11 cellular contexts compared by ENCODE assay signal in the genomic region with DNA sequence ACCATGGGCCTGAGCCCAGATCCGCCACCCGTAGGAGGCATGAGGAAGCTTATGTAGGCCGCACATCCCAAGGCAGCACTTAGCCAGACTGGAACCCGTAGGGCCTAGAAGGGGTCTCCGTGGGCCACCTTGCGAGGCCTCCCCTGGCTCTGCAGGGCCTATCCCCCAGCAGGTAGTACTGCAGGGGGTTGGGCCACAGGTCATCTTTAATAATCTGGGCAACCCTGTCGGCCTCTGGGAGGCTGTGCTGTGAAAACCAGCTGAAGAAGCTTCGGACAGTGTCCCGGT. TPM values are rescaled to one million over a fixed set of nuclear protein-coding genes. Genes with fewer than 3 reads are reported as not detected.
DNase-seq lines count a peak whose midpoint lies in the region; ATAC-seq lines count a peak whose summit lies in the region.
"Had no signal": no experiment of that assay in that cellular context is flagged by ENCODE, and none has a peak within 500 bp of the region (broad histone marks: within the 10 kb centered on the region; RNA-seq: fewer than 3 reads in every experiment).

No MANE protein-coding gene starts in this region.

- H3K9me3 Mint-ChIP-seq in activated T-cell treated with anti-CD3 and anti-CD28 coated beads, Interleukin-2, amount 50 U/mL, for 4 hours = no peaks in the 10 kb centered on the region
- H3K9me3 Mint-ChIP-seq in activated naive CD8-positive, alpha-beta T cell treated with anti-CD3 and anti-CD28 coated beads, Interleukin-2, amount 50 U/mL, for 24 hours = no peaks in the 10 kb centered on the region

- peaks cover 23% of the 10 kb centered on the region for H3K4me1 ChIP-seq in mesenchymal stem cell (ENCODE audit: control insufficient read depth, insufficient read depth, low read depth, low read length)
- H3K4me1 ChIP-seq in subcutaneous abdominal adipose tissue (ENCODE audit: control insufficient read depth in 5 of 5, insufficient read depth in 5 of 5, low read length in 5 of 5) = peaks cover 3 to 25% (median 17%) of the 10 kb centered on the region in 5 donors

- peak overlapping the region; percentile 83 for H3K27ac Mint-ChIP-seq in activated naive CD8-positive, alpha-beta T cell treated with anti-CD3 and anti-CD28 coated beads, Interleukin-2, amount 50 U/mL, for 24 hours

- H3K14ac ChIP-seq in mesenchymal stem cell (ENCODE audit: low read length in 2 of 2) = peak overlapping the region in 1 of 2 experiments; percentile 91

- no peaks in the 10 kb centered on the region for H3K27me3 Mint-ChIP-seq in activated T-cell treated with anti-CD3 and anti-CD28 coated beads, Interleukin-2, amount 50 U/mL, for 4 hours (ENCODE audit: low read depth)
- H3K27me3 Mint-ChIP-seq in activated naive CD8-positive, alpha-beta T cell treated with anti-CD3 and anti-CD28 coated beads, Interleukin-2, amount 50 U/mL, for 24 hours = no peaks in the 10 kb centered on the region

- no peak overlapping the region for H3K23ac ChIP-seq in mesenchymal stem cell (ENCODE audit: low read length in 2 of 2)

- no peak overlapping the region for H2BK5ac ChIP-seq in mesenchymal stem cell (ENCODE audit: low read depth, low read length, poor library complexity, severe bottlenecking)

- no peak overlapping the region for H2AFZ ChIP-seq in mesenchymal stem cell (ENCODE audit: low read depth, low read length)

- H3K4me3 ChIP-seq in mesenchymal stem cell (ENCODE audit: insufficient read depth in 1 of 2, low read depth in 1 of 2, low read length in 2 of 2) (peak overlapping the region in 1 of 2 experiments; percentile 75), subcutaneous abdominal adipose tissue (ENCODE audit: low read depth in 1 of 5, low read length in 5 of 5) (peak overlapping the region in 3 of 5 donors; percentile 70 to 73 (median 71))

- H2BK12ac ChIP-seq in mesenchymal stem cell (ENCODE audit: low read length in 2 of 2) = no peak overlapping the region

- H3K27me3 ChIP-seq in mesenchymal stem cell (ENCODE audit: control insufficient read depth in 1 of 2, insufficient read depth in 1 of 2, low read length in 2 of 2) (no peaks in the 10 kb centered on the region), subcutaneous abdominal adipose tissue (ENCODE audit: control insufficient read depth in 5 of 5, insufficient read depth in 4 of 5, low read length in 5 of 5) (no peaks in the 10 kb centered on the region)

- H3K27ac ChIP-seq in mesenchymal stem cell (ENCODE audit: low read length, poor library complexity, severe bottlenecking) (no peak overlapping the region), subcutaneous abdominal adipose tissue (ENCODE audit: low read depth, low read length) (no peak overlapping the region)

- H3K4me1 Mint-ChIP-seq in activated T-cell treated with anti-CD3 and anti-CD28 coated beads, Interleukin-2, amount 50 U/mL, for 4 hours (ENCODE audit: low read depth) = peaks cover 31% of the 10 kb centered on the region
- H3K4me1 Mint-ChIP-seq in activated naive CD8-positive, alpha-beta T cell treated with anti-CD3 and anti-CD28 coated beads, Interleukin-2, amount 50 U/mL, for 24 hours = peaks cover 51% of the 10 kb centered on the region

- H3K79me1 ChIP-seq in mesenchymal stem cell (replicated peaks; ENCODE audit: low read length, poor library complexity, severe bottlenecking) = peaks cover 25% of the 10 kb centered on the region

- H3K9ac ChIP-seq in mesenchymal stem cell (ENCODE audit: low read length) = peak overlapping the region; percentile 94
- peak overlapping the region in 2 of 5 donors; percentile 72 to 92 for H3K9ac ChIP-seq in subcutaneous abdominal adipose tissue (ENCODE audit: low read length in 5 of 5)

- 98% methylated on average over 9 of the region's 9 CpGs for WGBS in mesenchymal stem cell

- H3K4ac ChIP-seq in mesenchymal stem cell (ENCODE audit: low read depth in 1 of 2, low read length in 2 of 2) = no peak overlapping the region

- no peaks in the 10 kb centered on the region for H3K9me3 ChIP-seq in mesenchymal stem cell (ENCODE audit: control insufficient read depth, low read length)
- no peaks in the 10 kb centered on the region for H3K9me3 ChIP-seq in subcutaneous abdominal adipose tissue (ENCODE audit: control insufficient read depth in 5 of 5, low read length in 5 of 5)

- H3K36me3 ChIP-seq in mesenchymal stem cell (ENCODE audit: control insufficient read depth in 1 of 2, insufficient read depth in 2 of 2, low read depth in 1 of 2, low read length in 2 of 2) (peaks cover 0 to 22% of the 10 kb centered on the region in 2 experiments), subcutaneous abdominal adipose tissue (ENCODE audit: control insufficient read depth in 5 of 5, insufficient read depth in 5 of 5, low read length in 5 of 5) (no peaks in the 10 kb centered on the region)

- H3K18ac ChIP-seq in mesenchymal stem cell (ENCODE audit: low read depth in 1 of 2, low read length in 2 of 2) = peak overlapping the region in 1 of 2 experiments; percentile 58

- peak overlapping the region; percentile 77 for H3K4me3 Mint-ChIP-seq in activated T-cell treated with anti-CD3 and anti-CD28 coated beads, Interleukin-2, amount 50 U/mL, for 4 hours
- H3K4me3 Mint-ChIP-seq in activated naive CD8-positive, alpha-beta T cell treated with anti-CD3 and anti-CD28 coated beads, Interleukin-2, amount 50 U/mL, for 24 hours = peak overlapping the region; percentile 75

- ATAC-seq in activated T-cell treated with anti-CD3 and anti-CD28 coated beads, Interleukin-2, amount 50 U/mL, for 4 hours = no peak
- no peak for ATAC-seq in activated naive CD8-positive, alpha-beta T cell treated with anti-CD3 and anti-CD28 coated beads, Interleukin-2, amount 50 U/mL, for 24 hours
- no peak for ATAC-seq in HG02798 (IDR thresholded peaks at IDR 0.05; ENCODE audit: poor library complexity, unreplicated experiment)

- H2AK5ac ChIP-seq in mesenchymal stem cell (ENCODE audit: low read length, severe bottlenecking) = peak overlapping the region; percentile 17

- no peak overlapping the region for H2BK120ac ChIP-seq in mesenchymal stem cell (ENCODE audit: low read depth, low read length)

- no peak overlapping the region for H3K4me2 ChIP-seq in mesenchymal stem cell (ENCODE audit: low read length, poor library complexity, severe bottlenecking)

- no peak overlapping the region for H4K91ac ChIP-seq in mesenchymal stem cell (ENCODE audit: low read length)

- no peak for DNase-seq in activated T-cell treated with anti-CD3 and anti-CD28 coated beads, Interleukin-2, amount 50 U/mL, for 4 hours
- no peak for DNase-seq in activated T-cell treated with anti-CD3 and anti-CD28 coated beads, Interleukin-2, amount 50 U/mL, for 1 hour
- DNase-seq in activated naive CD8-positive, alpha-beta T cell treated with anti-CD3 and anti-CD28 coated beads, Interleukin-2, amount 50 U/mL, for 24 hours = no peak
- DNase-seq in mesenchymal stem cell = no peak
- no peak for DNase-seq in DMS79 (lab: John Stamatoyannopoulos, UW)
- DNase-seq in NCI-H524 treated with DMSO at 0.1 percent for 48 hours (lab: John Stamatoyannopoulos, UW) = no peak
- DNase-seq: effector CD8-positive, alpha-beta T cell; NCI-H187; SHP77 treated with DMSO at 0.1 percent for 48 hours had no signal

- no peak overlapping the region for H2BK15ac ChIP-seq in mesenchymal stem cell (ENCODE audit: low read depth, poor library complexity, severe bottlenecking)

- H4K8ac ChIP-seq in mesenchymal stem cell (ENCODE audit: low read length) = peak overlapping the region; percentile 92

- peaks cover 11% of the 10 kb centered on the region for H3K36me3 Mint-ChIP-seq in activated T-cell treated with anti-CD3 and anti-CD28 coated beads, Interleukin-2, amount 50 U/mL, for 4 hours (ENCODE audit: insufficient read depth)
- peaks cover 21% of the 10 kb centered on the region for H3K36me3 Mint-ChIP-seq in activated naive CD8-positive, alpha-beta T cell treated with anti-CD3 and anti-CD28 coated beads, Interleukin-2, amount 50 U/mL, for 24 hours (ENCODE audit: low read depth)

RNA-seq across cellular contexts. Expression of gene PLAGL2, which starts 18.5 kb away (rescaled TPM):
- 100 to 1,000 TPM; 140 to 173 (median 151) TPM for total RNA-seq in activated T-cell treated with anti-CD3 and anti-CD28 coated beads, Interleukin-2, amount 50 U/mL, for 4 hours
- 16.6 TPM for polyA plus RNA-seq in mesenchymal stem cell (2013, experiment 1 of 2)
- 16.8 TPM for polyA plus RNA-seq in mesenchymal stem cell (2013, experiment 2 of 2)

RNA-seq across cellular contexts. Expression of gene POFUT1, which starts 18.6 kb away (rescaled TPM):
- total RNA-seq in activated T-cell treated with anti-CD3 and anti-CD28 coated beads, Interleukin-2, amount 50 U/mL, for 4 hours = 100 to 1,000 TPM in 1 of 3 donors, 10 to 100 TPM in 2; 85.6 to 113 (median 95.7) TPM
- 59.1 TPM for polyA plus RNA-seq in mesenchymal stem cell (2013, experiment 1 of 2)
- 60.0 TPM for polyA plus RNA-seq in mesenchymal stem cell (2013, experiment 2 of 2)
